Comparison of ENCODE assay signal across 1 cellular context in genomic region chr7:16265184-16265804, GRCh38.
TF ChIP-seq lines count a peak whose summit lies in the region.

No MANE protein-coding gene starts in this region.

TF ChIP-seq in K562, 482 proteins besides CTCF, POLR2A, EP300 and RAD21 (continued from another document and continues in another):
- TF ChIP-seq REST (CRISPR knock-in tag; IDR thresholded peaks at IDR 0.05; ENCODE audit: low read depth): no peak
- TF ChIP-seq THRB (CRISPR knock-in tag; conservative IDR thresholded peaks at IDR 0.05): no peak
- TF ChIP-seq, protein P1, sequence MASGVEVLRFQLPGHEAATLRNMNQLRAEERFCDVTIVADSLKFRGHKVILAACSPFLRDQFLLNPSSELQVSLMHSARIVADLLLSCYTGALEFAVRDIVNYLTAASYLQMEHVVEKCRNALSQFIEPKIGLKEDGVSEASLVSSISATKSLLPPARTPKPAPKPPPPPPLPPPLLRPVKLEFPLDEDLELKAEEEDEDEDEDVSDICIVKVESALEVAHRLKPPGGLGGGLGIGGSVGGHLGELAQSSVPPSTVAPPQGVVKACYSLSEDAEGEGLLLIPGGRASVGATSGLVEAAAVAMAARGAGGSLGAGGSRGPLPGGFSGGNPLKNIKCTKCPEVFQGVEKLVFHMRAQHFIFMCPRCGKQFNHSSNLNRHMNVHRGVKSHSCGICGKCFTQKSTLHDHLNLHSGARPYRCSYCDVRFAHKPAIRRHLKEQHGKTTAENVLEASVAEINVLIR (CRISPR knock-in tag; IDR thresholded peaks at IDR 0.05): 0 out of 2 replicates have a peak, but pooled peaks have one; percentile 8
- no peak for TF ChIP-seq STAG1 (CRISPR knock-in tag; IDR thresholded peaks at IDR 0.05; ENCODE audit: borderline replicate concordance)
- TF ChIP-seq ZNF740 (CRISPR knock-in tag; IDR thresholded peaks at IDR 0.05): no peak
- peak in 1 of 2 experiments; percentile 69; a peak in 1 of 4 replicates for TF ChIP-seq ZNF740 (tag; IDR thresholded peaks at IDR 0.05)
- TF ChIP-seq RBBP5 (IDR thresholded peaks at IDR 0.05; ENCODE audit: borderline replicate concordance, insufficient read depth, low read length, poor library complexity, severe bottlenecking): no peak
- no peak for TF ChIP-seq MTA1 (IDR thresholded peaks at IDR 0.05; ENCODE audit: borderline replicate concordance)
- TF ChIP-seq, protein P2, sequence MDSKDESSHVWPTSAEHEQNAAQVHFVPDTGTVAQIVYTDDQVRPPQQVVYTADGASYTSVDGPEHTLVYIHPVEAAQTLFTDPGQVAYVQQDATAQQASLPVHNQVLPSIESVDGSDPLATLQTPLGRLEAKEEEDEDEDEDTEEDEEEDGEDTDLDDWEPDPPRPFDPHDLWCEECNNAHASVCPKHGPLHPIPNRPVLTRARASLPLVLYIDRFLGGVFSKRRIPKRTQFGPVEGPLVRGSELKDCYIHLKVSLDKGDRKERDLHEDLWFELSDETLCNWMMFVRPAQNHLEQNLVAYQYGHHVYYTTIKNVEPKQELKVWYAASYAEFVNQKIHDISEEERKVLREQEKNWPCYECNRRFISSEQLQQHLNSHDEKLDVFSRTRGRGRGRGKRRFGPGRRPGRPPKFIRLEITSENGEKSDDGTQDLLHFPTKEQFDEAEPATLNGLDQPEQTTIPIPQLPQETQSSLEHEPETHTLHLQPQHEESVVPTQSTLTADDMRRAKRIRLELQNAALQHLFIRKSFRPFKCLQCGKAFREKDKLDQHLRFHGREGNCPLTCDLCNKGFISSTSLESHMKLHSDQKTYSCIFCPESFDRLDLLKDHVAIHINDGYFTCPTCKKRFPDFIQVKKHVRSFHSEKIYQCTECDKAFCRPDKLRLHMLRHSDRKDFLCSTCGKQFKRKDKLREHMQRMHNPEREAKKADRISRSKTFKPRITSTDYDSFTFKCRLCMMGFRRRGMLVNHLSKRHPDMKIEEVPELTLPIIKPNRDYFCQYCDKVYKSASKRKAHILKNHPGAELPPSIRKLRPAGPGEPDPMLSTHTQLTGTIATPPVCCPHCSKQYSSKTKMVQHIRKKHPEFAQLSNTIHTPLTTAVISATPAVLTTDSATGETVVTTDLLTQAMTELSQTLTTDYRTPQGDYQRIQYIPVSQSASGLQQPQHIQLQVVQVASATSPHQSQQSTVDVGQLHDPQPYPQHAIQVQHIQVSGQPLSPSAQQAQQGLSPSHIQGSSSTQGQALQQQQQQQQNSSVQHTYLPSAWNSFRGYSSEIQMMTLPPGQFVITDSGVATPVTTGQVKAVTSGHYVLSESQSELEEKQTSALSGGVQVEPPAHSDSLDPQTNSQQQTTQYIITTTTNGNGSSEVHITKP (IDR thresholded peaks at IDR 0.05; ENCODE audit: partially characterized antibody): no peak
- no peak for TF ChIP-seq CBFA2T3 (IDR thresholded peaks at IDR 0.05)
- TF ChIP-seq MXD1 (CRISPR knock-in tag; IDR thresholded peaks at IDR 0.05; ENCODE audit: borderline replicate concordance, poor library complexity, severe bottlenecking): no peak
- TF ChIP-seq ERF (CRISPR knock-in tag; IDR thresholded peaks at IDR 0.05): no peak
- TF ChIP-seq NR2C2 (CRISPR knock-in tag; IDR thresholded peaks at IDR 0.05): no peak
- no peak; the same call in none of the 2 replicates for TF ChIP-seq NR2C2 (tag; IDR thresholded peaks at IDR 0.05)
- 0 out of 2 replicates have a peak, but pooled peaks have one; percentile 4 for TF ChIP-seq SP1 (CRISPR knock-in tag; IDR thresholded peaks at IDR 0.05)
- 0 out of 2 replicates have a peak, but pooled peaks have one; percentile 14 for TF ChIP-seq L3MBTL2 (IDR thresholded peaks at IDR 0.05)
- no peak for TF ChIP-seq ZNF184 (CRISPR knock-in tag; IDR thresholded peaks at IDR 0.05)
- TF ChIP-seq CHD4 (IDR thresholded peaks at IDR 0.05; ENCODE audit: insufficient read depth, insufficient replicate concordance, low read depth, low read length, poor library complexity, severe bottlenecking): no peak
- TF ChIP-seq, protein P3, sequence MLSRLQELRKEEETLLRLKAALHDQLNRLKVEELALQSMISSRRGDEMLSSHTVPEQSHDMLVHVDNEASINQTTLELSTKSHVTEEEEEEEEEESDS (CRISPR knock-in tag; IDR thresholded peaks at IDR 0.05): no peak
- TF ChIP-seq XRCC4 (IDR thresholded peaks at IDR 0.05; ENCODE audit: extremely low read depth, insufficient read depth, insufficient read length): no peak
- TF ChIP-seq, protein P4, sequence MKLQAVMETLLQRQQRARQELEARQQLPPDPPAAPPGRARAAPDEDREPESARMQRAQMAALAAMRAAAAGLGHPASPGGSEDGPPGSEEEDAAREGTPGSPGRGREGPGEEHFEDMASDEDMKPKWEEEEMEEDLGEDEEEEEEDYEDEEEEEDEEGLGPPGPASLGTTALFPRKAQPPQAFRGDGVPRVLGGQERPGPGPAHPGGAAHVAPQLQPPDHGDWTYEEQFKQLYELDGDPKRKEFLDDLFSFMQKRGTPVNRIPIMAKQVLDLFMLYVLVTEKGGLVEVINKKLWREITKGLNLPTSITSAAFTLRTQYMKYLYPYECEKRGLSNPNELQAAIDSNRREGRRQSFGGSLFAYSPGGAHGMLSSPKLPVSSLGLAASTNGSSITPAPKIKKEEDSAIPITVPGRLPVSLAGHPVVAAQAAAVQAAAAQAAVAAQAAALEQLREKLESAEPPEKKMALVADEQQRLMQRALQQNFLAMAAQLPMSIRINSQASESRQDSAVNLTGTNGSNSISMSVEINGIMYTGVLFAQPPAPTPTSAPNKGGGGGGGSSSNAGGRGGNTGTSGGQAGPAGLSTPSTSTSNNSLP (IDR thresholded peaks at IDR 0.05; ENCODE audit: borderline replicate concordance, low read depth, low read length): peak; percentile 40; the same call in 1 of the 2 replicates
- TF ChIP-seq KLF16 (IDR thresholded peaks at IDR 0.05): no peak
- TF ChIP-seq, protein P5, sequence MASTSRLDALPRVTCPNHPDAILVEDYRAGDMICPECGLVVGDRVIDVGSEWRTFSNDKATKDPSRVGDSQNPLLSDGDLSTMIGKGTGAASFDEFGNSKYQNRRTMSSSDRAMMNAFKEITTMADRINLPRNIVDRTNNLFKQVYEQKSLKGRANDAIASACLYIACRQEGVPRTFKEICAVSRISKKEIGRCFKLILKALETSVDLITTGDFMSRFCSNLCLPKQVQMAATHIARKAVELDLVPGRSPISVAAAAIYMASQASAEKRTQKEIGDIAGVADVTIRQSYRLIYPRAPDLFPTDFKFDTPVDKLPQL (IDR thresholded peaks at IDR 0.05; ENCODE audit: extremely low read depth, insufficient read length): no peak
- peak; percentile 97 to 98 for TF ChIP-seq MLLT1 (IDR thresholded peaks at IDR 0.05)
- TF ChIP-seq TRIM28 (IDR thresholded peaks at IDR 0.05): no peak
- TF ChIP-seq, protein P6, sequence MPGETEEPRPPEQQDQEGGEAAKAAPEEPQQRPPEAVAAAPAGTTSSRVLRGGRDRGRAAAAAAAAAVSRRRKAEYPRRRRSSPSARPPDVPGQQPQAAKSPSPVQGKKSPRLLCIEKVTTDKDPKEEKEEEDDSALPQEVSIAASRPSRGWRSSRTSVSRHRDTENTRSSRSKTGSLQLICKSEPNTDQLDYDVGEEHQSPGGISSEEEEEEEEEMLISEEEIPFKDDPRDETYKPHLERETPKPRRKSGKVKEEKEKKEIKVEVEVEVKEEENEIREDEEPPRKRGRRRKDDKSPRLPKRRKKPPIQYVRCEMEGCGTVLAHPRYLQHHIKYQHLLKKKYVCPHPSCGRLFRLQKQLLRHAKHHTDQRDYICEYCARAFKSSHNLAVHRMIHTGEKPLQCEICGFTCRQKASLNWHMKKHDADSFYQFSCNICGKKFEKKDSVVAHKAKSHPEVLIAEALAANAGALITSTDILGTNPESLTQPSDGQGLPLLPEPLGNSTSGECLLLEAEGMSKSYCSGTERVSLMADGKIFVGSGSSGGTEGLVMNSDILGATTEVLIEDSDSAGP (CRISPR knock-in tag; IDR thresholded peaks at IDR 0.05): no peak
- no peak for TF ChIP-seq ZBTB26 (CRISPR knock-in tag; IDR thresholded peaks at IDR 0.05)
- TF ChIP-seq ID3 (CRISPR knock-in tag; IDR thresholded peaks at IDR 0.05): no peak
- 0 out of 2 replicates have a peak, but pooled peaks have one; percentile 39 for TF ChIP-seq ID3 (tag; IDR thresholded peaks at IDR 0.05)
- no peak for TF ChIP-seq KHSRP (IDR thresholded peaks at IDR 0.05)
- no peak for TF ChIP-seq ZNF347 (CRISPR knock-in tag; IDR thresholded peaks at IDR 0.05; ENCODE audit: low read depth)
- no peak for TF ChIP-seq ATF7 (IDR thresholded peaks at IDR 0.05)
- TF ChIP-seq DMBX1 (CRISPR knock-in tag; IDR thresholded peaks at IDR 0.05; ENCODE audit: borderline replicate concordance): no peak; the same call in 1 of the 2 replicates
- no peak for TF ChIP-seq HCFC1 (IDR thresholded peaks at IDR 0.05; ENCODE audit: low read depth, low read length)
- TF ChIP-seq FOXK2 (conservative IDR thresholded peaks at IDR 0.05 in 1 of 2, IDR thresholded peaks at IDR 0.05 in 1 of 2; ENCODE audit: low read depth in 2 of 2): no peak
- peak; percentile 48; the same call in 1 of the 2 replicates for TF ChIP-seq ARID1B (IDR thresholded peaks at IDR 0.05)
- no peak for TF ChIP-seq MAX (CRISPR knock-in tag; IDR thresholded peaks at IDR 0.05)
- TF ChIP-seq HMGN3 (IDR thresholded peaks at IDR 0.05; ENCODE audit: borderline replicate concordance, extremely low read depth, insufficient read length, low read depth, low read length): no peak
- TF ChIP-seq RFX5 (IDR thresholded peaks at IDR 0.05; ENCODE audit: low read depth, low read length): no peak
- no peak for TF ChIP-seq SRF (CRISPR knock-in tag; IDR thresholded peaks at IDR 0.05)
- TF ChIP-seq RBM15 (IDR thresholded peaks at IDR 0.05; ENCODE audit: insufficient read depth, low read length): no peak
- TF ChIP-seq ZNF124 (CRISPR knock-in tag; IDR thresholded peaks at IDR 0.05): no peak
